ENCODE assay signal across 1 cellular context in genomic region chr7:130290745-130291144, GRCh38.
TF ChIP-seq lines count a peak whose summit lies in the region.

No MANE protein-coding gene starts in this region.

TF ChIP-seq in H1, 55 proteins besides CTCF, POLR2A, EP300 and RAD21:
- TF ChIP-seq SAP30 (IDR thresholded peaks at IDR 0.05; ENCODE audit: insufficient read depth, insufficient replicate concordance, low read length) (no peak), CHD2 (IDR thresholded peaks at IDR 0.05; ENCODE audit: low read length) (no peak), RBBP5 (IDR thresholded peaks at IDR 0.05; ENCODE audit: borderline replicate concordance, low read depth, low read length) (no peak)
